19 cellular contexts compared by ENCODE assay signal in the genomic region with DNA sequence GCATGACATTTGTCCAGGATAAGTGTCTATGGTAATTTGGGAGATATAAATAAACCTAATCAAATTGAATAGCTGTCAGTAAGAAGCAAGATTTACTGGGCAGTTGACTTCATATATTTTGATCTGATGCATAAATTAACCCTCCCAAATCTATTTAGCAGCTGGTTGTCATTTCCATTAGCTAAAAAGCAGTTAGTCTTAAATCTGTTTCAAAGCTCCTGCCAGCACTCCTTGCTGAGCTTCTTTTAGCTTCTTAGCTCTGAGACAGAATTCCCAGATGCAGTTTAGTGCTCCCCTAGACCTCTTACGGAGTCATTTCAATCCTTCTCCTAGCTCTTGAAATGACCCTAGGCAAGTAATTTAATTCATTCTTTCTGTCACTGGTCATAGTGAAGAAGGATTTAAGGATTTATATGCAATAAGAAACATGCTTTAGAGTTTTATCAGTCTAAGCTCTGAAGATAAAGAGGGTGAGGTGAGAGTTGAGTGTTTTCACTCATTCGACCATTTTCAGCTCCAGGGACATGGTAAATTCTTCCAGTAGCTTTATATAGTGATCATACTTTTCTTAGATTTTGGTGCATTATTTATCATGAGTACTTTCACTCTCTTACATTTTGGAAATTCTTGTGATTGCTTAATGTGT.
A peak's percentile ranks its signal among the peaks of the same experiment; 100 is the strongest.
DNase-seq lines count a peak whose midpoint lies in the region; ATAC-seq and TF ChIP-seq lines count a peak whose summit lies in the region.
"Had no signal": no experiment of that assay in that cellular context is flagged by ENCODE, and none has a peak within 500 bp of the region (broad histone marks: within the 10 kb centered on the region; RNA-seq: fewer than 3 reads in every experiment).

No MANE protein-coding gene starts in this region.

- no peak for TF ChIP-seq CTCF in endodermal cell (conservative IDR thresholded peaks at IDR 0.05)
- no peak for TF ChIP-seq CTCF in osteoblast (IDR thresholded peaks at IDR 0.05; ENCODE audit: extremely low read depth, low read depth, low read length)
- TF ChIP-seq CTCF in vagina (IDR thresholded peaks at IDR 0.05), result no peak

- H3K36me3 ChIP-seq in endodermal cell (ENCODE audit: control insufficient read depth, insufficient read depth, low read length) (no peaks in the 10 kb centered on the region), osteoblast (ENCODE audit: insufficient read depth, low read length) (no peaks in the 10 kb centered on the region), vagina (no peaks in the 10 kb centered on the region)

- H3K9me3 Mint-ChIP-seq in endodermal cell, result no peaks in the 10 kb centered on the region
- H3K9me3 Mint-ChIP-seq: activated T-helper 1 cell treated with anti-CD3 and anti-CD28 coated beads, Interleukin-12 subunit alpha, Interleukin-12 subunit beta, Interleukin-2, Interleukin-4 antibody, amounts not matched to agents 30 ng/mL and 10 ng/mL and 1 ng/mL, durations not matched to agents 14 hours and 24 hours and 36 hours; memory B cell had no signal

- H3K4me3 ChIP-seq in endodermal cell (ENCODE audit: low read length) (no peak overlapping the region), osteoblast (ENCODE audit: insufficient read depth, low read length) (no peak overlapping the region), right cardiac atrium (ENCODE audit: low read length) (no peak overlapping the region), vagina (no peak overlapping the region)
- H3K4me3 ChIP-seq: testis had no signal

- H2AFZ ChIP-seq in osteoblast (ENCODE audit: low read length), result no peak overlapping the region

- H3K4me1 ChIP-seq in endodermal cell (ENCODE audit: control insufficient read depth, insufficient read depth, low read length), result no peaks in the 10 kb centered on the region
- peaks cover 10% of the 10 kb centered on the region for H3K4me1 ChIP-seq in osteoblast (ENCODE audit: insufficient read depth, low read length)
- peaks cover 2% of the 10 kb centered on the region for H3K4me1 ChIP-seq in right cardiac atrium (ENCODE audit: control insufficient read depth, insufficient read depth, low read length)
- no peaks in the 10 kb centered on the region for H3K4me1 ChIP-seq in vagina
- H3K4me1 ChIP-seq: testis had no signal

- peak; percentile 21 for DNase-seq in DMS114 treated with DMSO at 0.1 percent for 48 hours (lab: John Stamatoyannopoulos, UW; ENCODE audit: unreplicated experiment)
- DNase-seq in NCI-H524 (lab: John Stamatoyannopoulos, UW), result peak; percentile 18 to 67
- no peak for DNase-seq in endodermal cell
- DNase-seq in osteoblast (ENCODE audit: insufficient read length, low spot score, missing footprints), result no peak
- no peak for DNase-seq in HT-29 (ENCODE audit: low spot score)
- no peak for DNase-seq in right cardiac atrium
- DNase-seq in vagina (ENCODE audit: extremely low spot score in 2 of 2), result no peak
- DNase-seq: activated CD4-positive, CD25-positive, alpha-beta regulatory T cell; activated CD8-positive, alpha-beta memory T cell treated with anti-CD3 and anti-CD28 coated beads for 24 hours; AML-193; amniotic stem cell; DMS153; KG1; NCI-H1105; stimulated activated CD4-positive, alpha-beta T cell treated with anti-CD3 and anti-CD28 coated beads, Interleukin-4, amount 100 ng/mL, for 1 hour; testis had no signal

- no peak for TF ChIP-seq POLR2A in vagina (IDR thresholded peaks at IDR 0.05)

- no peak overlapping the region for H3K4me3 Mint-ChIP-seq in endodermal cell
- H3K4me3 Mint-ChIP-seq: activated T-helper 1 cell treated with anti-CD3 and anti-CD28 coated beads, Interleukin-12 subunit alpha, Interleukin-12 subunit beta, Interleukin-2, Interleukin-4 antibody, amounts not matched to agents 30 ng/mL and 10 ng/mL and 1 ng/mL, durations not matched to agents 14 hours and 24 hours and 36 hours; memory B cell had no signal

- no peak overlapping the region for H3K27ac Mint-ChIP-seq in endodermal cell
- H3K27ac Mint-ChIP-seq: activated T-helper 1 cell treated with anti-CD3 and anti-CD28 coated beads, Interleukin-12 subunit alpha, Interleukin-12 subunit beta, Interleukin-2, Interleukin-4 antibody, amounts not matched to agents 30 ng/mL and 10 ng/mL and 1 ng/mL, durations not matched to agents 14 hours and 24 hours and 36 hours had no signal

- H3K27me3 ChIP-seq in endodermal cell (ENCODE audit: control insufficient read depth, insufficient read depth, low read length, poor library complexity, severe bottlenecking), result peaks cover 19% of the 10 kb centered on the region
- H3K27me3 ChIP-seq in osteoblast (ENCODE audit: insufficient read depth, low read length), result no peaks in the 10 kb centered on the region
- no peaks in the 10 kb centered on the region for H3K27me3 ChIP-seq in right cardiac atrium (ENCODE audit: control insufficient read depth, insufficient read depth)
- H3K27me3 ChIP-seq in vagina, result no peaks in the 10 kb centered on the region
- H3K27me3 ChIP-seq: testis had no signal

- no peaks in the 10 kb centered on the region for H3K79me2 ChIP-seq in osteoblast (ENCODE audit: insufficient read depth, low read length)

- 72% methylated on average over 2 of the region's 2 CpGs; no CpG with 5 or more reads in 1 of the 2 experiments for WGBS in endodermal cell (ENCODE audit: insufficient coverage in 1 of 2, insufficient read length in 1 of 2), 2 experiments
- 55% methylated on average over 2 of the region's 2 CpGs for WGBS in right cardiac atrium

- H3K4me1 Mint-ChIP-seq in endodermal cell, result peaks cover 27% of the 10 kb centered on the region

- no peaks in the 10 kb centered on the region for H3K36me3 Mint-ChIP-seq in endodermal cell (ENCODE audit: low read depth)
- H3K36me3 Mint-ChIP-seq: memory B cell had no signal

- ATAC-seq in HG02885 (IDR thresholded peaks at IDR 0.05; ENCODE audit: poor library complexity, unreplicated experiment) (no peak), right cardiac atrium (no peak)

- peak overlapping the region; percentile 1 for H3K4me2 ChIP-seq in osteoblast (ENCODE audit: insufficient read depth, low read length)

- H3K9me3 ChIP-seq in endodermal cell (ENCODE audit: control insufficient read depth, low read length) (no peaks in the 10 kb centered on the region), osteoblast (ENCODE audit: low read depth, low read length) (no peaks in the 10 kb centered on the region), right cardiac atrium (ENCODE audit: control insufficient read depth, low read length) (no peaks in the 10 kb centered on the region), vagina (no peaks in the 10 kb centered on the region)
- H3K9me3 ChIP-seq: testis had no signal

- intact Hi-C loops in right cardiac atrium (cut with DNase I) (no loop called here), vagina (cut with DNase I) (no loop called here)

- no peaks in the 10 kb centered on the region for H4K20me1 ChIP-seq in osteoblast (ENCODE audit: insufficient read depth, low read length)

- H3K27me3 Mint-ChIP-seq in endodermal cell (ENCODE audit: insufficient read depth), result peaks cover 5% of the 10 kb centered on the region
- H3K27me3 Mint-ChIP-seq: memory B cell had no signal

- H3K27ac ChIP-seq in endodermal cell (ENCODE audit: low read depth, low read length) (peak overlapping the region; percentile 56), osteoblast (ENCODE audit: low read depth, low read length) (no peak overlapping the region), right cardiac atrium (ENCODE audit: low read length) (no peak overlapping the region), vagina (no peak overlapping the region)
- H3K27ac ChIP-seq: testis had no signal

- no peak overlapping the region for H3K9ac ChIP-seq in endodermal cell (ENCODE audit: extremely low read depth, low read length, poor library complexity, severe bottlenecking)

Comparison
In these comparisons a context has a peak if more than half of its experiments do, and no peak if none do; other contexts are left out.
1. DNase-seq: peak in DMS114 treated with DMSO at 0.1 percent for 48 hours (single experiment) and NCI-H524 (2 of 2); none in endodermal cell (single experiment), osteoblast (single experiment), HT-29 (single experiment), right cardiac atrium (0 of 3) and vagina (0 of 2).